ENCODE assay signal across 1 cellular context in genomic region chr17:9232591-9233270, GRCh38.
TF ChIP-seq lines count a peak whose summit lies in the region.

No MANE protein-coding gene starts in this region.

TF ChIP-seq in HepG2, 621 proteins besides CTCF, POLR2A, EP300 and RAD21 (continued from another document):
- TF ChIP-seq ZNF513 (CRISPR knock-in tag; conservative IDR thresholded peaks at IDR 0.05) (no peak), RBM39 (IDR thresholded peaks at IDR 0.05; ENCODE audit: low read depth, low read length, poor library complexity, severe bottlenecking) (no peak), MIER2 (CRISPR knock-in tag; IDR thresholded peaks at IDR 0.05) (no peak), SRSF9 (IDR thresholded peaks at IDR 0.05; ENCODE audit: borderline replicate concordance, insufficient read depth, low read depth, low read length, poor library complexity, severe bottlenecking) (no peak)
